Comparison of ENCODE assay signal across 21 cellular contexts in genomic region chr9:127118597-127119318, GRCh38. TPM values are rescaled to one million over a fixed set of nuclear protein-coding genes. Genes with fewer than 3 reads are reported as not detected.
DNase-seq lines count a peak whose midpoint lies in the region; ATAC-seq, FAIRE-seq and TF ChIP-seq lines count a peak whose summit lies in the region.
"Had no signal": no experiment of that assay in that cellular context is flagged by ENCODE, and none has a peak within 500 bp of the region (broad histone marks: within the 10 kb centered on the region; RNA-seq: fewer than 3 reads in every experiment).

No MANE protein-coding gene starts in this region.

- POLR2A ChIA-PET in GM12878 (lab: Charles Lee) (interaction anchor here (0.9 to 2.7 kb wide), 9 partner anchors 10 to 132 kb away, joined by 3 to 13 read pairs (median 5); no protein-coding TSS in a partner anchor), Caco-2 (lab: Charles Lee) (no interaction called here)

- BruUV-seq in GM12878 (replicated peaks; lab: Mats Ljungman, UMichigan) (no TSS peak), Caco-2 (replicated peaks; lab: Mats Ljungman, UMichigan) (no TSS peak), mammary epithelial cell (replicated peaks; lab: Mats Ljungman, UMichigan) (no TSS peak)

- no peak for TF ChIP-seq RAD21 in GM12878 (IDR thresholded peaks at IDR 0.05; ENCODE audit: insufficient read depth, low read depth, low read length)

- intact Hi-C loops in GM12878 (cut with micrococcal nuclease; ENCODE audit: unreplicated experiment) (loop anchor here (5.0 kb wide), 2 partner anchors 49 to 79 kb away; no protein-coding TSS in a partner anchor), Caco-2 (cut with micrococcal nuclease; ENCODE audit: unreplicated experiment) (no loop called here), mammary epithelial cell (cut with micrococcal nuclease) (no loop called here)

- dilution Hi-C loops in mammary epithelial cell (cut with HindIII; ENCODE audit: low sequenced_read_pairs), result no loop called here

- H2AFZ ChIP-seq in GM12878 (ENCODE audit: control insufficient read depth, low read depth, low read length) (no peak overlapping the region), mammary epithelial cell (ENCODE audit: low read depth, low read length) (no peak overlapping the region)

- SMC1A ChIA-PET in GM12878 (lab: Charles Lee; ENCODE audit: uncharacterized antibody, unreplicated experiment), result interaction anchor here (0.6 to 4.9 kb wide), 25 partner anchors 9 to 279 kb away, joined by 3 to 68 read pairs (median 5); no protein-coding TSS in a partner anchor

- H3K4me1 ChIP-seq in GM12878 (ENCODE audit: control insufficient read depth, insufficient read depth, low read length) (peaks cover 25% of the 10 kb centered on the region), rectal smooth muscle tissue (ENCODE audit: control insufficient read depth, insufficient read depth, low read length) (peaks cover 15% of the 10 kb centered on the region), Caco-2 (peaks cover 7% of the 10 kb centered on the region; the same call in 1 of the 2 replicates), mammary epithelial cell (ENCODE audit: insufficient read depth, low read length) (peaks cover 11% of the 10 kb centered on the region)

- in situ Hi-C loops in GM12878 (cut with MboI), result no loop called here
- in situ Hi-C loops in mammary epithelial cell (cut with MboI; ENCODE audit: low sequenced_read_pairs in 2 of 2), result no loop called here

- H3K4me3 ChIP-seq in GM12864 (ENCODE audit: low read depth, low read length) (no peak overlapping the region), GM12878 (no peak overlapping the region), rectal smooth muscle tissue (ENCODE audit: low read length) (no peak overlapping the region), coronary artery (no peak overlapping the region), Caco-2 (ENCODE audit: low read depth, low read length) (no peak overlapping the region), mammary epithelial cell (replicated peaks in 1 of 3; ENCODE audit: insufficient read depth in 1 of 3, low read depth in 2 of 3, low read length in 3 of 3) (no peak overlapping the region)
- H3K4me3 ChIP-seq: lung had no signal

- RAD21 ChIA-PET in GM12878 (lab: Charles Lee; ENCODE audit: unreplicated experiment), result interaction anchor here (0.9 to 7.5 kb wide), 17 partner anchors 36 to 177 kb away, joined by 3 to 54 read pairs (median 5); no protein-coding TSS in a partner anchor

- ATAC-seq in HG02798 (IDR thresholded peaks at IDR 0.05; ENCODE audit: poor library complexity, unreplicated experiment) (peak; percentile 54), GM12878 (peak; percentile 87), GM19463 (IDR thresholded peaks at IDR 0.05; ENCODE audit: unreplicated experiment) (no peak)
- ATAC-seq: activated naive CD4-positive, alpha-beta T cell treated with anti-CD3 and anti-CD28 coated beads, Interleukin-2, amount 50 U/mL, for 72 hours had no signal

- no peak; a peak in 1 of 4 replicates for TF ChIP-seq EP300 in GM12878 (IDR thresholded peaks at IDR 0.05; ENCODE audit: borderline replicate concordance in 1 of 2, control insufficient read depth in 1 of 2, low read depth in 2 of 2, low read length in 2 of 2)

- TF ChIP-seq CTCF in GM12864 (IDR thresholded peaks at IDR 0.05; ENCODE audit: low read depth, low read length, missing control alignments) (no peak), GM12878 (IDR thresholded peaks at IDR 0.05 in 2 of 3, conservative IDR thresholded peaks at IDR 0.05 in 1 of 3; ENCODE audit: control insufficient read depth in 2 of 3, extremely low read depth in 1 of 3, insufficient read depth in 1 of 3, low read depth in 3 of 3, low read length in 3 of 3) (no peak), coronary artery (IDR thresholded peaks at IDR 0.05) (no peak), Caco-2 (IDR thresholded peaks at IDR 0.05; ENCODE audit: insufficient read depth in 1 of 2, low read depth in 1 of 2, low read length in 1 of 2, severe bottlenecking in 1 of 2, unreplicated experiment in 1 of 2) (no peak), mammary epithelial cell (conservative IDR thresholded peaks at IDR 0.05 in 1 of 2, IDR thresholded peaks at IDR 0.05 in 1 of 2; ENCODE audit: extremely low read depth in 1 of 2, insufficient read depth in 1 of 2, low read depth in 1 of 2, low read length in 2 of 2) (no peak)

- no peaks in the 10 kb centered on the region for H3K9me3 Mint-ChIP-seq in Caco-2 (ENCODE audit: unreplicated experiment)
- H3K9me3 Mint-ChIP-seq: activated CD4-positive, alpha-beta T cell treated with anti-CD3 and anti-CD28 coated beads, Interleukin-2, amount 10 ng/mL, durations not matched to agents 24 days and 14 days; activated naive CD4-positive, alpha-beta T cell treated with anti-CD3 and anti-CD28 coated beads, Interleukin-2, amount 50 U/mL, for 72 hours; activated T-cell treated with anti-CD3 and anti-CD28 coated beads, Interleukin-2, amount 50 U/mL, for 24 hours; immature natural killer cell; type B pancreatic cell had no signal

- H3K36me3 ChIP-seq in GM12878 (ENCODE audit: control insufficient read depth in 2 of 2, insufficient read depth in 2 of 2, low read length in 1 of 2) (no peaks in the 10 kb centered on the region), rectal smooth muscle tissue (ENCODE audit: control insufficient read depth, insufficient read depth, low read length) (no peaks in the 10 kb centered on the region), Caco-2 (ENCODE audit: control insufficient read depth, insufficient read depth, low read length) (peaks cover 1% of the 10 kb centered on the region; the same call in 1 of the 2 replicates), mammary epithelial cell (ENCODE audit: insufficient read depth, low read length) (no peaks in the 10 kb centered on the region)
- H3K36me3 ChIP-seq: neutrophil had no signal

- TF ChIP-seq POLR2A in GM12878 (IDR thresholded peaks at IDR 0.05; ENCODE audit: low read depth, low read length), result no peak

- H3K27ac ChIP-seq in GM12878 (ENCODE audit: control insufficient read depth, insufficient read depth) (no peak overlapping the region), rectal smooth muscle tissue (ENCODE audit: low read depth, low read length) (peak overlapping the region; percentile 1), coronary artery (no peak overlapping the region), mammary epithelial cell (ENCODE audit: insufficient read depth, low read depth, low read length) (no peak overlapping the region)
- H3K27ac ChIP-seq: neutrophil had no signal

- no peak overlapping the region for H3K27ac Mint-ChIP-seq in Caco-2 (ENCODE audit: unreplicated experiment)
- H3K27ac Mint-ChIP-seq: activated CD4-positive, alpha-beta T cell treated with anti-CD3 and anti-CD28 coated beads, Interleukin-2, amount 10 ng/mL, durations not matched to agents 24 days and 14 days; activated T-cell treated with anti-CD3 and anti-CD28 coated beads, Interleukin-2, amount 50 U/mL, for 24 hours; immature natural killer cell; type B pancreatic cell had no signal

- DNase-seq in GM12864 (ENCODE audit: low read depth) (peak; percentile 25), GM12878 (ENCODE audit: low read depth, low spot score) (peak; percentile 55), coronary artery (ENCODE audit: low spot score) (no peak), Caco-2 (no peak), mammary epithelial cell (no peak)
- DNase-seq: activated CD4-positive, alpha-beta T cell treated with anti-CD3 and anti-CD28 coated beads, Interleukin-2, amount 10 ng/mL, durations not matched to agents 24 days and 14 days; activated T-cell treated with anti-CD3 and anti-CD28 coated beads, Interleukin-2, amount 50 U/mL, for 24 hours; AML-193; DMS53; immature natural killer cell; NCI-H2107; SHP77; stimulated activated CD4-positive, alpha-beta T cell treated with anti-CD3 and anti-CD28 coated beads, Interleukin-4, amount 100 ng/mL, for 24 hours; T-helper 9 cell had no signal

- no peaks in the 10 kb centered on the region for H3K9me3 ChIP-seq in GM12878 (replicated peaks; ENCODE audit: control insufficient read depth, insufficient read depth, low read length)
- no peaks in the 10 kb centered on the region for H3K9me3 ChIP-seq in Caco-2
- H3K9me3 ChIP-seq in mammary epithelial cell (replicated peaks; ENCODE audit: insufficient read depth, low read length), result no peaks in the 10 kb centered on the region
- H3K9me3 ChIP-seq: neutrophil had no signal

- no peaks in the 10 kb centered on the region for H3K27me3 Mint-ChIP-seq in Caco-2 (ENCODE audit: insufficient read depth, unreplicated experiment)

- no peaks in the 10 kb centered on the region for H3K27me3 ChIP-seq in GM12878 (replicated peaks in 1 of 2; ENCODE audit: control insufficient read depth in 2 of 2, insufficient read depth in 2 of 2, low read length in 1 of 2)
- no peaks in the 10 kb centered on the region for H3K27me3 ChIP-seq in rectal smooth muscle tissue (ENCODE audit: control insufficient read depth, insufficient read depth, low read length)
- no peaks in the 10 kb centered on the region for H3K27me3 ChIP-seq in Caco-2 (replicated peaks; ENCODE audit: control insufficient read depth, insufficient read depth, low read length)
- peaks cover 20% of the 10 kb centered on the region for H3K27me3 ChIP-seq in mammary epithelial cell (ENCODE audit: insufficient read depth, low read length)

- no peaks in the 10 kb centered on the region for H3K79me2 ChIP-seq in GM12878 (ENCODE audit: control insufficient read depth, insufficient read depth, low read length)
- no peaks in the 10 kb centered on the region for H3K79me2 ChIP-seq in mammary epithelial cell (ENCODE audit: insufficient read depth, low read length)

- H4K20me1 ChIP-seq in GM12878 (ENCODE audit: control insufficient read depth, insufficient read depth) (no peaks in the 10 kb centered on the region), mammary epithelial cell (ENCODE audit: insufficient read depth, low read length) (no peaks in the 10 kb centered on the region)

- CTCF ChIA-PET in GM12878 (lab: Yijun Ruan, JAX), result interaction anchor here (0.9 to 3.7 kb wide), 13 partner anchors 10 to 177 kb away, joined by 3 to 18 read pairs (median 4); no protein-coding TSS in a partner anchor
- CTCF ChIA-PET in Caco-2 (lab: Charles Lee), result no interaction called here
- CTCF ChIA-PET in mammary epithelial cell (lab: Charles Lee; ENCODE audit: low non-redundant PET), result no interaction called here

- H3K4me1 Mint-ChIP-seq in Caco-2 (ENCODE audit: low read depth, unreplicated experiment), result peaks cover 14% of the 10 kb centered on the region

- H3K4me2 ChIP-seq in GM12878 (ENCODE audit: control insufficient read depth, insufficient read depth) (no peak overlapping the region), mammary epithelial cell (ENCODE audit: insufficient read depth, low read depth, low read length) (no peak overlapping the region)

- H3K9ac ChIP-seq in GM12878 (ENCODE audit: control insufficient read depth, insufficient read depth, low read length) (no peak overlapping the region), rectal smooth muscle tissue (ENCODE audit: low read length) (no peak overlapping the region), mammary epithelial cell (ENCODE audit: insufficient read depth, low read length) (no peak overlapping the region)

- WGBS in GM12878 (ENCODE audit: insufficient coverage, insufficient replicate concordance, low lambda C conversion rate, missing lambda C conversion rate), result 79% methylated on average over 8 of the region's 8 CpGs
- 90% methylated on average over 7 of the region's 8 CpGs for WGBS in mammary epithelial cell (ENCODE audit: low coverage, missing lambda C conversion rate)

- FAIRE-seq in GM12878 (lab: Jason Lieb, UNC), result no peak

- H3K36me3 Mint-ChIP-seq in Caco-2 (ENCODE audit: insufficient read depth, unreplicated experiment), result peaks cover 9% of the 10 kb centered on the region
- H3K36me3 Mint-ChIP-seq: activated naive CD4-positive, alpha-beta T cell treated with anti-CD3 and anti-CD28 coated beads, Interleukin-2, amount 50 U/mL, for 72 hours had no signal

- H3K4me3 Mint-ChIP-seq in Caco-2 (ENCODE audit: unreplicated experiment), result no peak overlapping the region
- H3K4me3 Mint-ChIP-seq: activated CD4-positive, alpha-beta T cell treated with anti-CD3 and anti-CD28 coated beads, Interleukin-2, amount 10 ng/mL, durations not matched to agents 24 days and 14 days; activated T-cell treated with anti-CD3 and anti-CD28 coated beads, Interleukin-2, amount 50 U/mL, for 24 hours; immature natural killer cell; type B pancreatic cell had no signal

RNA-seq across cellular contexts. Expression of gene ANGPTL2, which starts 3.7 kb away (rescaled TPM):
- 16.3 and 18.6 TPM in 2 replicates for total RNA-seq in GM12878 (2013; cell fraction: nucleolus; rRNA removed)
- 0.71 and 1.1 TPM in 2 replicates for total RNA-seq in GM12878 (2014; rRNA removed)
- total RNA-seq in GM12878 (2014; rRNA removed; fragmentation: Illumina TruSeq; extraction: Trizol), result 0.49 and 0.55 TPM in 2 replicates
- total RNA-seq in GM12878 (2021), result 1.6 TPM in 2 replicates
- not detected for polyA plus RNA-seq in GM12878 (2011; ENCODE audit: low read depth)
- polyA plus RNA-seq in GM12878 (2011; rRNA removed), result not detected in 2 replicates
- 0.03 TPM in 1 of 2 replicates, not detected in the other for polyA plus RNA-seq in GM12878 (2011; cell fraction: cytosol; rRNA removed)
- 0.04 TPM in 1 of 2 replicates, not detected in the other for polyA plus RNA-seq in GM12878 (2011; cell fraction: nucleus; rRNA removed)
- 0.04 and 0.14 TPM in 2 replicates for polyA plus RNA-seq in GM12878 (2012)
- 1.2 and 2.6 TPM in 2 replicates for polyA plus RNA-seq in GM12878 (2014; fragmentation: Illumina TruSeq; extraction: Trizol)
- polyA plus RNA-seq in GM12878 (2014; fragmentation: Nextera tagmentation; extraction: Ambion mirVana), result under 1 TPM; 0.13 to 0.38 TPM
- polyA plus RNA-seq in GM12878 (2014; rRNA removed), result 0.75 and 0.87 TPM in 2 replicates
- polyA plus RNA-seq in GM12878 (2016; fragmentation: Nextera tagmentation; extraction: Ambion mirVana), result under 1 TPM; 0.76 to 0.82 TPM
- not detected in 2 replicates for polyA minus RNA-seq in GM12878 (2011; rRNA and poly(A)+ RNA removed)
- polyA minus RNA-seq in GM12878 (2011; cell fraction: cytosol; rRNA and poly(A)+ RNA removed), result not detected in 2 replicates
- polyA minus RNA-seq in GM12878 (2011; cell fraction: nucleus; rRNA and poly(A)+ RNA removed), result not detected in 2 replicates
- not detected in 2 replicates for total RNA-seq in Caco-2 (2022)
- 1 to 10 TPM in 1 of 2 donors, not detected in 1; 1.5 TPM for total RNA-seq in mammary epithelial cell
- polyA plus RNA-seq in mammary epithelial cell, result not detected
- not detected for polyA minus RNA-seq in mammary epithelial cell
- total RNA-seq: activated CD4-positive, alpha-beta T cell treated with anti-CD3 and anti-CD28 coated beads, Interleukin-2, amount 10 ng/mL, durations not matched to agents 24 days and 14 days; activated naive CD4-positive, alpha-beta T cell treated with anti-CD3 and anti-CD28 coated beads, Interleukin-2, amount 50 U/mL, for 72 hours had no signal
- polyA plus RNA-seq: immature natural killer cell had no signal

Comparison
In these comparisons a context has a peak if more than half of its experiments do, and no peak if none do; other contexts are left out.
1. DNase-seq: peak in GM12864 (single experiment) and GM12878 (single experiment); none in coronary artery (single experiment), Caco-2 (0 of 2) and mammary epithelial cell (single experiment).